In the genomic region with DNA sequence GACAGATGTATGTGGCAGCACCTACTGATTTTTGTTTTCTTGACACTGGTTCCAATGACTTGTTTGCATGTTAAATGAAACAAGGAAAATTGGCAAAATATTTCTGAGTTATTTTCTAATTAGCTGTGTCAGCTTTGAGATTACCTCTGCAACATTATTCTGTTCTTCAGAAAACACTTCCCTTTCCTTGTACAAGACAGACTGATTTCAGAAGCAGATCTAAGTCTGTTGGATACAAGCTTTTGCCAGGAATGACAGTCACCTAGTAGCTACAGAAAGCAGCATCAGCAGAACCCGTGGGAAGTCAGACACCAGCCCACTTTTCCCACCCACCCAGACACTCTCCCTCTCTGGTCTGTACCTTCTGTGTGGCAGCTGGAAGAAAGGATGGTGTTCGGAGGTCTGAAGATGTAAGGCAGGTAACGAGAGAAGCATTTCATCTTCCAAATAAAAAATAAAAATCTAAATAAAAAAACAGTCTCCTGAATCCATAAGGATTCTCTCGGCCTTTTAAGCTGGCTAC, we compare ENCODE assay signal across 23 cellular contexts.
"Had no signal": no experiment of that assay in that cellular context is flagged by ENCODE, and none has a peak within 500 bp of the region (broad histone marks: within the 10 kb centered on the region; RNA-seq: fewer than 3 reads in every experiment).

No MANE protein-coding gene starts in this region.

- H3K4me1 ChIP-seq: breast epithelium, esophagus muscularis mucosa, gastroesophageal sphincter, heart left ventricle had no signal

- H3K27me3 Mint-ChIP-seq: activated B cell treated with CpG ODN at 0.5 μM for 24 hours had no signal

- H3K9me3 ChIP-seq: breast epithelium, esophagus muscularis mucosa, gastroesophageal sphincter, heart left ventricle, SK-N-SH had no signal

- H3K27ac ChIP-seq: breast epithelium, esophagus muscularis mucosa, gastroesophageal sphincter, heart left ventricle had no signal

- H3K4me3 Mint-ChIP-seq: activated B cell treated with CpG ODN at 0.5 μM for 24 hours; activated CD4-positive, alpha-beta memory T cell treated with anti-CD3 and anti-CD28 coated beads, Interleukin-2, amount 10 ng/mL, durations not matched to agents 7 days and 5 days; activated naive CD8-positive, alpha-beta T cell treated with anti-CD3 and anti-CD28 coated beads, Interleukin-2, amount 50 U/mL, for 24 hours; activated T-cell treated with anti-CD3 and anti-CD28 coated beads, Interleukin-2, amount 50 U/mL, for 24 hours; immature natural killer cell; natural killer cell; stimulated activated naive CD8-positive, alpha-beta T cell treated with anti-CD3 and anti-CD28 coated beads, Interleukin-15, Interleukin-2, amounts not matched to agents 100 ng/mL and 50 ng/mL, for 24 hours; T-helper 2 cell treated with Interferon-gamma antibody and Interleukin-4, amounts not matched to agents 5 μg/mL and 100 μg/mL, for 36 hours had no signal

- H3K27me3 ChIP-seq: breast epithelium had no signal

- H3K36me3 ChIP-seq: breast epithelium, esophagus muscularis mucosa, gastroesophageal sphincter, heart left ventricle had no signal

- H3K36me3 Mint-ChIP-seq: immature natural killer cell, natural killer cell had no signal

- H3K4me2 ChIP-seq: SK-N-SH had no signal

- H3K27ac Mint-ChIP-seq: activated B cell treated with CpG ODN at 0.5 μM for 24 hours; activated CD4-positive, alpha-beta memory T cell treated with anti-CD3 and anti-CD28 coated beads, Interleukin-2, amount 10 ng/mL, durations not matched to agents 7 days and 5 days; activated naive CD8-positive, alpha-beta T cell treated with anti-CD3 and anti-CD28 coated beads, Interleukin-2, amount 50 U/mL, for 24 hours; activated T-cell treated with anti-CD3 and anti-CD28 coated beads, Interleukin-2, amount 50 U/mL, for 24 hours; activated T-helper 2 cell treated with anti-CD3 and anti-CD28 coated beads, Interferon-gamma antibody, Interleukin-2, Interleukin-4, amounts not matched to agents 10 μg/mL and 5 μg/mL and 100 μg/mL, durations not matched to agents 14 hours and 24 hours and 36 hours; immature natural killer cell; natural killer cell; progenitor cell of endocrine pancreas; stimulated activated naive CD8-positive, alpha-beta T cell treated with anti-CD3 and anti-CD28 coated beads, Interleukin-15, Interleukin-2, amounts not matched to agents 100 ng/mL and 50 ng/mL, for 24 hours; T-helper 2 cell treated with Interferon-gamma antibody and Interleukin-4, amounts not matched to agents 5 μg/mL and 100 μg/mL, for 36 hours had no signal

- H3K4me3 ChIP-seq: breast epithelium, esophagus muscularis mucosa, gastroesophageal sphincter, heart left ventricle had no signal

- H3K9me3 Mint-ChIP-seq: activated B cell treated with CpG ODN at 0.5 μM for 24 hours; activated CD4-positive, alpha-beta memory T cell treated with anti-CD3 and anti-CD28 coated beads, Interleukin-2, amount 10 ng/mL, durations not matched to agents 7 days and 5 days; activated naive CD8-positive, alpha-beta T cell treated with anti-CD3 and anti-CD28 coated beads, Interleukin-2, amount 50 U/mL, for 24 hours; activated T-cell treated with anti-CD3 and anti-CD28 coated beads, Interleukin-2, amount 50 U/mL, for 24 hours; activated T-helper 2 cell treated with anti-CD3 and anti-CD28 coated beads, Interferon-gamma antibody, Interleukin-2, Interleukin-4, amounts not matched to agents 10 μg/mL and 5 μg/mL and 100 μg/mL, durations not matched to agents 14 hours and 24 hours and 36 hours; immature natural killer cell; natural killer cell; stimulated activated naive CD8-positive, alpha-beta T cell treated with anti-CD3 and anti-CD28 coated beads, Interleukin-15, Interleukin-2, amounts not matched to agents 100 ng/mL and 50 ng/mL, for 24 hours; T-helper 2 cell treated with Interferon-gamma antibody and Interleukin-4, amounts not matched to agents 5 μg/mL and 100 μg/mL, for 36 hours had no signal

- ATAC-seq: activated naive CD8-positive, alpha-beta T cell treated with anti-CD3 and anti-CD28 coated beads, Interleukin-2, amount 50 U/mL, for 24 hours; gastroesophageal sphincter; heart left ventricle; natural killer cell had no signal

- H3K9ac ChIP-seq: SK-N-SH had no signal

- DNase-seq: activated B cell treated with CpG ODN at 0.5 μM for 24 hours; activated CD4-positive, alpha-beta memory T cell treated with anti-CD3 and anti-CD28 coated beads, Interleukin-2, amount 10 ng/mL, durations not matched to agents 7 days and 5 days; activated CD4-positive, alpha-beta T cell treated with anti-CD3 and anti-CD28 coated beads for 48 hours; activated naive CD4-positive, alpha-beta T cell treated with Interleukin-2 at 50 U/mL for 16 hours; activated naive CD8-positive, alpha-beta T cell treated with anti-CD3 and anti-CD28 coated beads, Interleukin-2, amount 50 U/mL, for 24 hours; activated T-cell treated with anti-CD3 and anti-CD28 coated beads, Interleukin-2, amount 50 U/mL, for 24 hours; aorta; cerebellar nuclear complex; effector CD8-positive, alpha-beta T cell; heart left ventricle; immature natural killer cell; natural killer cell; stimulated activated CD4-positive, alpha-beta T cell treated with anti-CD3 and anti-CD28 coated beads, Interleukin-2, amount 100 ng/mL, for 24 hours; trophoblast cell had no signal

- FAIRE-seq: endothelial cell of umbilical vein had no signal

- H3K4me1 Mint-ChIP-seq: activated B cell treated with CpG ODN at 0.5 μM for 24 hours; activated CD4-positive, alpha-beta memory T cell treated with anti-CD3 and anti-CD28 coated beads, Interleukin-2, amount 10 ng/mL, durations not matched to agents 7 days and 5 days; activated naive CD8-positive, alpha-beta T cell treated with anti-CD3 and anti-CD28 coated beads, Interleukin-2, amount 50 U/mL, for 24 hours; immature natural killer cell; natural killer cell had no signal
